23 cellular contexts compared by ENCODE assay signal in the genomic region with DNA sequence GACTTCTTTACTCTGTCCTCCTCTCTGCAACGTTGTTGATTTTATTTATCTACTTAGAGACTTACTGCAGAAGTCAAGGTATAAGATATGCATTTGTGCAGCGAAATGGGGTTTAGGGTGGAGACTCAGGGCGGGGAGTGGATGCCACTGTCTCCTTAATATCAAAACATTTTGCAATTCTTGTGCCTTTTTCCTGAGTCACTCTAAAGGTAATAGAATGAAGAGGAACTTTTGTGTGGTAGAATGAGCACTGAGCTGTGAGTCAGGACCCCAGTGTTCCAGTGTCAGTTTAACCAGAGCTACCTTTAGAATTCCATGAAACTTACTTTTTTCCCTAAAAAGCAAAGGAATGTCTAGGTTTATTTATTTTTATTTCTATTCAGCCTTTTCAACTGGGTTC.
A peak's percentile ranks its signal among the peaks of the same experiment; 100 is the strongest.
DNase-seq lines count a peak whose midpoint lies in the region; ATAC-seq and TF ChIP-seq lines count a peak whose summit lies in the region.
"Had no signal": no experiment of that assay in that cellular context is flagged by ENCODE, and none has a peak within 500 bp of the region (broad histone marks: within the 10 kb centered on the region; RNA-seq: fewer than 3 reads in every experiment).

No MANE protein-coding gene starts in this region.

- no peaks in the 10 kb centered on the region for H3K9me3 Mint-ChIP-seq in activated naive CD4-positive, alpha-beta T cell treated with anti-CD3 and anti-CD28 coated beads, Interleukin-2, amount 50 U/mL, for 24 hours
- H3K9me3 Mint-ChIP-seq in activated naive CD4-positive, alpha-beta T cell treated with anti-CD3 and anti-CD28 coated beads, Interleukin-2, amount 10 ng/mL, durations not matched to agents 7 days and 5 days = no peaks in the 10 kb centered on the region
- H3K9me3 Mint-ChIP-seq in stimulated activated effector memory CD8-positive, alpha-beta T cell treated with anti-CD3 and anti-CD28 coated beads, Interleukin-12 subunit alpha, Interleukin-12 subunit beta, amount 100 ng/mL, for 72 hours = no peaks in the 10 kb centered on the region
- H3K9me3 Mint-ChIP-seq: T-cell had no signal

- H3K4me1 Mint-ChIP-seq in activated naive CD4-positive, alpha-beta T cell treated with anti-CD3 and anti-CD28 coated beads, Interleukin-2, amount 50 U/mL, for 24 hours = peaks cover 37% of the 10 kb centered on the region
- peaks cover 2% of the 10 kb centered on the region for H3K4me1 Mint-ChIP-seq in activated naive CD4-positive, alpha-beta T cell treated with anti-CD3 and anti-CD28 coated beads, Interleukin-2, amount 10 ng/mL, durations not matched to agents 7 days and 5 days
- H3K4me1 Mint-ChIP-seq in stimulated activated effector memory CD8-positive, alpha-beta T cell treated with anti-CD3 and anti-CD28 coated beads, Interleukin-12 subunit alpha, Interleukin-12 subunit beta, amount 100 ng/mL, for 72 hours = peaks cover 36% of the 10 kb centered on the region

- H3K36me3 Mint-ChIP-seq in activated naive CD4-positive, alpha-beta T cell treated with anti-CD3 and anti-CD28 coated beads, Interleukin-2, amount 50 U/mL, for 24 hours = peaks cover 7% of the 10 kb centered on the region
- peaks cover 3% of the 10 kb centered on the region for H3K36me3 Mint-ChIP-seq in activated naive CD4-positive, alpha-beta T cell treated with anti-CD3 and anti-CD28 coated beads, Interleukin-2, amount 10 ng/mL, durations not matched to agents 7 days and 5 days
- H3K36me3 Mint-ChIP-seq in stimulated activated effector memory CD8-positive, alpha-beta T cell treated with anti-CD3 and anti-CD28 coated beads, Interleukin-12 subunit alpha, Interleukin-12 subunit beta, amount 100 ng/mL, for 72 hours = peaks cover 5% of the 10 kb centered on the region

- no peaks in the 10 kb centered on the region for H3K27me3 Mint-ChIP-seq in activated naive CD4-positive, alpha-beta T cell treated with anti-CD3 and anti-CD28 coated beads, Interleukin-2, amount 50 U/mL, for 24 hours
- no peaks in the 10 kb centered on the region for H3K27me3 Mint-ChIP-seq in activated naive CD4-positive, alpha-beta T cell treated with anti-CD3 and anti-CD28 coated beads, Interleukin-2, amount 10 ng/mL, durations not matched to agents 7 days and 5 days
- H3K27me3 Mint-ChIP-seq: T-cell had no signal

- TF ChIP-seq CTCF in RWPE1 (conservative IDR thresholded peaks at IDR 0.05; ENCODE audit: low read depth) = no peak
- no peak for TF ChIP-seq CTCF in WERI-Rb-1 (IDR thresholded peaks at IDR 0.05; ENCODE audit: low read depth, low read length)

- no peaks in the 10 kb centered on the region for H3K27me3 ChIP-seq in WERI-Rb-1 (ENCODE audit: insufficient read depth, low read depth, severe bottlenecking)
- H3K27me3 ChIP-seq: body of pancreas, heart left ventricle, upper lobe of right lung had no signal

- POLR2A ChIA-PET in RWPE1 (lab: Yijun Ruan, JAX; ENCODE audit: low non-redundant PET) = no interaction called here

- no peak for ATAC-seq in stimulated activated effector memory CD8-positive, alpha-beta T cell treated with anti-CD3 and anti-CD28 coated beads, Interleukin-12 subunit alpha, Interleukin-12 subunit beta, amount 100 ng/mL, for 72 hours
- ATAC-seq: body of pancreas, heart left ventricle, Right ventricle myocardium inferior, T-cell, upper lobe of right lung had no signal

- peak overlapping the region; percentile 38 for H3K27ac Mint-ChIP-seq in activated naive CD4-positive, alpha-beta T cell treated with anti-CD3 and anti-CD28 coated beads, Interleukin-2, amount 50 U/mL, for 24 hours
- no peak overlapping the region for H3K27ac Mint-ChIP-seq in activated naive CD4-positive, alpha-beta T cell treated with anti-CD3 and anti-CD28 coated beads, Interleukin-2, amount 10 ng/mL, durations not matched to agents 7 days and 5 days
- H3K27ac Mint-ChIP-seq in stimulated activated effector memory CD8-positive, alpha-beta T cell treated with anti-CD3 and anti-CD28 coated beads, Interleukin-12 subunit alpha, Interleukin-12 subunit beta, amount 100 ng/mL, for 72 hours = peak overlapping the region; percentile 32
- H3K27ac Mint-ChIP-seq: T-cell had no signal

- H3K27ac ChIP-seq in RWPE1 (no peak overlapping the region), epithelial cell of prostate (peak overlapping the region; percentile 20), WERI-Rb-1 (no peak overlapping the region)
- H3K27ac ChIP-seq: body of pancreas, heart left ventricle, left ventricle myocardium inferior, upper lobe of right lung had no signal

- no peak overlapping the region for H3K4me3 ChIP-seq in WERI-Rb-1 (ENCODE audit: low read depth, low read length)
- H3K4me3 ChIP-seq: body of pancreas, heart left ventricle, left ventricle myocardium inferior, upper lobe of right lung had no signal

- H3K4me3 Mint-ChIP-seq in activated naive CD4-positive, alpha-beta T cell treated with anti-CD3 and anti-CD28 coated beads, Interleukin-2, amount 50 U/mL, for 24 hours = no peak overlapping the region
- no peak overlapping the region for H3K4me3 Mint-ChIP-seq in activated naive CD4-positive, alpha-beta T cell treated with anti-CD3 and anti-CD28 coated beads, Interleukin-2, amount 10 ng/mL, durations not matched to agents 7 days and 5 days
- H3K4me3 Mint-ChIP-seq in stimulated activated effector memory CD8-positive, alpha-beta T cell treated with anti-CD3 and anti-CD28 coated beads, Interleukin-12 subunit alpha, Interleukin-12 subunit beta, amount 100 ng/mL, for 72 hours = no peak overlapping the region
- H3K4me3 Mint-ChIP-seq: T-cell had no signal

- DNase-seq in activated naive CD4-positive, alpha-beta T cell treated with anti-CD3 and anti-CD28 coated beads, Interleukin-2, amount 10 ng/mL, durations not matched to agents 7 days and 5 days = no peak
- DNase-seq in RWPE1 (ENCODE audit: low spot score) (peak; percentile 7), epithelial cell of prostate (ENCODE audit: low read depth, low spot score) (no peak), NCI-H69 (lab: John Stamatoyannopoulos, UW) (no peak), iPS-NIHi7 (ENCODE audit: extremely low spot score) (no peak), WERI-Rb-1 (no peak)
- DNase-seq in stimulated activated effector memory CD8-positive, alpha-beta T cell treated with anti-CD3 and anti-CD28 coated beads, Interleukin-12 subunit alpha, Interleukin-12 subunit beta, amount 100 ng/mL, for 72 hours (ENCODE audit: low spot score in 2 of 2) = no peak
- DNase-seq: activated CD4-positive, alpha-beta T cell treated with anti-CD3 and anti-CD28 coated beads, Interleukin-2, amount 50 U/mL, for 1 hour; activated naive CD4-positive, alpha-beta T cell; body of pancreas; COR-L47; DND-41; effector memory CD4-positive, alpha-beta T cell; heart left ventricle; left ventricle myocardium inferior; midbrain; NCI-H524; small intestine; stimulated activated CD4-positive, alpha-beta T cell treated with anti-CD3 and anti-CD28 coated beads, Interleukin-4, amount 100 ng/mL, for 4 hours; T-cell; upper lobe of right lung had no signal

- H3K36me3 ChIP-seq in WERI-Rb-1 = peaks cover 2% of the 10 kb centered on the region; the same call in 1 of the 2 replicates
- H3K36me3 ChIP-seq: left ventricle myocardium inferior, upper lobe of right lung had no signal

- CTCF ChIA-PET in activated naive CD4-positive, alpha-beta T cell treated with anti-CD3 and anti-CD28 coated beads, Interleukin-2, amount 10 ng/mL, durations not matched to agents 7 days and 5 days (lab: Charles Lee) = no interaction called here
- CTCF ChIA-PET in RWPE1 (lab: Yijun Ruan, JAX) = no interaction called here

- no peaks in the 10 kb centered on the region for H3K9me3 ChIP-seq in WERI-Rb-1 (ENCODE audit: severe bottlenecking)
- H3K9me3 ChIP-seq: body of pancreas, heart left ventricle, left ventricle myocardium inferior, upper lobe of right lung had no signal
